14 cellular contexts compared by ENCODE assay signal in the genomic region with DNA sequence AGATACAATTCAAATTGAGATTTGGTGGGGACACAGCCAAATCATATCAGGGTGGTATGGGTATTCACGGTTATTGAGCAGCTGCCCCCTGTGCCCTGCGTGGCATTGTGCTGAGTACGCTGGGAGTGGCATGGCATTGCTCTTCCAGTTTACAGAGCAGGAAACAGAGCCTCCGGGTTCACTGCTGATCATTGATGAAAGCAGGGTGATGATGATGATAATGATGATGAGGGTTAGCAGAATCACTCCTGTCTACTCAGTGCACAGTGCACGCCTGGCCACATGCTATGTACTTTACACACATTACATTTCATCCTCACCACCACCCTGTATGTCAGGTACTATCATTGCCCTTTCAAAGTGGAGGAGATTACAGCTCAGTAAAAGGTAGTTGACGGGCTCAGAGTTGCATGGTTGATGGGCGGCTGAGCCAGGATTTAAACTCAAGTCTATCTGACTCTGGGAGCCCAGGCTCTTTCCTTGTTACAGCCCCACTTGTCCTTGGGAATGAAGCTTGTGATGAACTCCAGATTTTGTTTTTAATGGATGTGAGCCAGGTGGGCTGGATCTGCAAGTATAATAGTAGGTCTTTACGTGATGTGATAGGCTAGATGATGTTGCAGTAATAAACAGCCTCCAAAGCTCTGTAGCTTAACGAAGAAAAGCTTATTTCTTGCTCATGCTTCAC.
DNase-seq lines count a peak whose midpoint lies in the region; ATAC-seq and TF ChIP-seq lines count a peak whose summit lies in the region.
"Had no signal": no experiment of that assay in that cellular context is flagged by ENCODE, and none has a peak within 500 bp of the region (broad histone marks: within the 10 kb centered on the region; RNA-seq: fewer than 3 reads in every experiment).

No MANE protein-coding gene starts in this region.

- H3K9me3 ChIP-seq in cardiac muscle cell (ENCODE audit: low read depth) (no peaks in the 10 kb centered on the region), prostate gland (no peaks in the 10 kb centered on the region), Caco-2 (no peaks in the 10 kb centered on the region)

- H3K36me3 ChIP-seq in cardiac muscle cell (no peaks in the 10 kb centered on the region), prostate gland (no peaks in the 10 kb centered on the region), Caco-2 (ENCODE audit: control insufficient read depth, insufficient read depth, low read length) (no peaks in the 10 kb centered on the region)

- TF ChIP-seq POLR2A in prostate gland (IDR thresholded peaks at IDR 0.05): no peak

- peaks cover 60% of the 10 kb centered on the region for H3K4me1 Mint-ChIP-seq in Caco-2 (ENCODE audit: low read depth, unreplicated experiment)
- no peaks in the 10 kb centered on the region for H3K4me1 Mint-ChIP-seq in stimulated activated effector memory CD8-positive, alpha-beta T cell treated with anti-CD3 and anti-CD28 coated beads, Interleukin-12 subunit alpha, Interleukin-12 subunit beta, amount 100 ng/mL, for 72 hours

- POLR2A ChIA-PET in Caco-2 (lab: Charles Lee): no interaction called here

- no peaks in the 10 kb centered on the region for H3K27me3 Mint-ChIP-seq in Caco-2 (ENCODE audit: insufficient read depth, unreplicated experiment)

- H3K4me3 Mint-ChIP-seq in Caco-2 (ENCODE audit: unreplicated experiment): no peak overlapping the region
- H3K4me3 Mint-ChIP-seq in stimulated activated effector memory CD8-positive, alpha-beta T cell treated with anti-CD3 and anti-CD28 coated beads, Interleukin-12 subunit alpha, Interleukin-12 subunit beta, amount 100 ng/mL, for 72 hours: no peak overlapping the region
- H3K4me3 Mint-ChIP-seq: HFFc6 had no signal

- CTCF ChIA-PET in Caco-2 (lab: Charles Lee): interaction anchor here (1.0 to 1.1 kb wide), 2 partner anchors 23 to 127 kb away, joined by 3 to 4 read pairs; no protein-coding TSS in a partner anchor

- TF ChIP-seq CTCF in astrocyte of the spinal cord (IDR thresholded peaks at IDR 0.05; ENCODE audit: low read depth, low read length) (no peak), cardiac muscle cell (IDR thresholded peaks at IDR 0.05; ENCODE audit: low read depth, low read length) (no peak), prostate gland (IDR thresholded peaks at IDR 0.05) (no peak), Caco-2 (IDR thresholded peaks at IDR 0.05; ENCODE audit: insufficient read depth in 1 of 2, low read depth in 1 of 2, low read length in 1 of 2, severe bottlenecking in 1 of 2, unreplicated experiment in 1 of 2) (no peak)

- H3K4me3 ChIP-seq in astrocyte of the spinal cord (ENCODE audit: low read depth, low read length): no peak overlapping the region
- no peak overlapping the region for H3K4me3 ChIP-seq in cardiac muscle cell
- no peak overlapping the region for H3K4me3 ChIP-seq in prostate gland
- no peak overlapping the region for H3K4me3 ChIP-seq in Caco-2 (ENCODE audit: low read depth, low read length)

- in situ Hi-C loops in Caki2 (cut with HindIII; ENCODE audit: low pct_unique_long_range_greater_than_20kb, low sequenced_read_pairs): no loop called here
- in situ Hi-C loops in astrocyte of the spinal cord (cut with HindIII; ENCODE audit: low sequenced_read_pairs): no loop called here

- peaks cover 85% of the 10 kb centered on the region for H3K4me1 ChIP-seq in cardiac muscle cell (ENCODE audit: low read depth)
- peaks cover 32% of the 10 kb centered on the region for H3K4me1 ChIP-seq in prostate gland (replicated peaks)
- peaks cover 63% of the 10 kb centered on the region for H3K4me1 ChIP-seq in Caco-2

- no peaks in the 10 kb centered on the region for H3K9me3 Mint-ChIP-seq in Caco-2 (ENCODE audit: unreplicated experiment)
- no peaks in the 10 kb centered on the region for H3K9me3 Mint-ChIP-seq in stimulated activated effector memory CD8-positive, alpha-beta T cell treated with anti-CD3 and anti-CD28 coated beads, Interleukin-12 subunit alpha, Interleukin-12 subunit beta, amount 100 ng/mL, for 72 hours
- H3K9me3 Mint-ChIP-seq: HFFc6 had no signal

- intact Hi-C loops in prostate gland (cut with DNase I) (no loop called here), Caco-2 (cut with micrococcal nuclease; ENCODE audit: unreplicated experiment) (no loop called here)

- BruUV-seq in Caco-2 (replicated peaks; lab: Mats Ljungman, UMichigan): no TSS peak

- no peak for ATAC-seq in HG03432 (IDR thresholded peaks at IDR 0.05; ENCODE audit: unreplicated experiment)
- ATAC-seq in stimulated activated effector memory CD8-positive, alpha-beta T cell treated with anti-CD3 and anti-CD28 coated beads, Interleukin-12 subunit alpha, Interleukin-12 subunit beta, amount 100 ng/mL, for 72 hours: no peak
- ATAC-seq: Panc1 had no signal

- no peak overlapping the region for H3K27ac Mint-ChIP-seq in Caco-2 (ENCODE audit: unreplicated experiment)
- H3K27ac Mint-ChIP-seq in stimulated activated effector memory CD8-positive, alpha-beta T cell treated with anti-CD3 and anti-CD28 coated beads, Interleukin-12 subunit alpha, Interleukin-12 subunit beta, amount 100 ng/mL, for 72 hours: no peak overlapping the region
- H3K27ac Mint-ChIP-seq: HFFc6 had no signal

- H3K27ac ChIP-seq in cardiac muscle cell: peak overlapping the region; percentile 95
- H3K27ac ChIP-seq in prostate gland: peak overlapping the region; percentile 97
- H3K27ac ChIP-seq: parathyroid adenoma had no signal

- DNase-seq in Caki2 (ENCODE audit: low read depth): peak; percentile 68
- peak; percentile 28 for DNase-seq in astrocyte of the spinal cord (ENCODE audit: low read depth, low spot score)
- peak; percentile 40 to 88 for DNase-seq in cardiac muscle cell (ENCODE audit: low read depth in 1 of 2, low spot score in 1 of 2)
- no peak for DNase-seq in prostate gland (ENCODE audit: low spot score)
- no peak for DNase-seq in Caco-2
- DNase-seq in stimulated activated effector memory CD8-positive, alpha-beta T cell treated with anti-CD3 and anti-CD28 coated beads, Interleukin-12 subunit alpha, Interleukin-12 subunit beta, amount 100 ng/mL, for 72 hours (ENCODE audit: low spot score in 2 of 2): no peak
- DNase-seq in SIG-M5 (lab: John Stamatoyannopoulos, UW): no peak
- DNase-seq: activated CD4-positive, CD25-positive, alpha-beta regulatory T cell; activated effector memory CD4-positive, alpha-beta T cell treated with anti-CD3 and anti-CD28 coated beads, Interleukin-2, amount 50 U/mL, for 16 hours; aorta; HFFc6 had no signal

- peaks cover 14% of the 10 kb centered on the region for H3K36me3 Mint-ChIP-seq in Caco-2 (ENCODE audit: insufficient read depth, unreplicated experiment)
- no peaks in the 10 kb centered on the region for H3K36me3 Mint-ChIP-seq in stimulated activated effector memory CD8-positive, alpha-beta T cell treated with anti-CD3 and anti-CD28 coated beads, Interleukin-12 subunit alpha, Interleukin-12 subunit beta, amount 100 ng/mL, for 72 hours

- WGBS in prostate gland: 66% methylated on average over 9 of the region's 9 CpGs

- no peaks in the 10 kb centered on the region for H3K27me3 ChIP-seq in cardiac muscle cell
- H3K27me3 ChIP-seq in prostate gland (replicated peaks; ENCODE audit: insufficient read depth): no peaks in the 10 kb centered on the region
- no peaks in the 10 kb centered on the region for H3K27me3 ChIP-seq in Caco-2 (replicated peaks; ENCODE audit: control insufficient read depth, insufficient read depth, low read length)

Comparison
In these comparisons a context has a peak if more than half of its experiments do, and no peak if none do; other contexts are left out.
1. DNase-seq: peak in Caki2 (single experiment), astrocyte of the spinal cord (single experiment) and cardiac muscle cell (2 of 2); none in prostate gland (single experiment), Caco-2 (0 of 2), stimulated activated effector memory CD8-positive, alpha-beta T cell treated with anti-CD3 and anti-CD28 coated beads, Interleukin-12 subunit alpha, Interleukin-12 subunit beta, amount 100 ng/mL, for 72 hours (0 of 2) and SIG-M5 (single experiment).